ENCODE assay signal across 29 cellular contexts in the genomic region with DNA sequence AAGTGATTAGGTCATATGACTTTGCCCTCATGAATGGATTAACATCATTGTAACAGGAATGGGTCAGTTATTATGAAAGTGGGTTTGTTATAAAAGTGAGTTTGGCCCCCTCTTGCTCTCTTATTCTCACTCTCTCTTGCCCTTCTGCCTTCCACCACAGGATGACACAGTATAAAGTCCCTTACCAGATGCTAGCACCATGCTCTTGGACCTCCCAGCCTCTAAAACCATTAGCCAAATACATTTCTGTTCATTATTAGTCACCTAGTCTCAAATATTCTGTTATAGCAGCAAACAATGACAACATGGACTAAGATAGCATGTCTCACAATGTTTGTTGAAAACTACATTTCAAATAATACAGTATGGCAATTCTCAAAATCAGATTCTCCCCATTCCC. TPM values are rescaled to one million over a fixed set of nuclear protein-coding genes. Genes with fewer than 3 reads are reported as not detected.
A peak's percentile ranks its signal among the peaks of the same experiment; 100 is the strongest.
DNase-seq lines count a peak whose midpoint lies in the region; ATAC-seq, FAIRE-seq and TF ChIP-seq lines count a peak whose summit lies in the region.
"Had no signal": no experiment of that assay in that cellular context is flagged by ENCODE, and none has a peak within 500 bp of the region (broad histone marks: within the 10 kb centered on the region; RNA-seq: fewer than 3 reads in every experiment).

No MANE protein-coding gene starts in this region.

- DNase-seq in OCI-LY7 (ENCODE audit: low spot score) (no peak), coronary artery (ENCODE audit: low spot score) (no peak), GM19239 (ENCODE audit: insufficient read length, low spot score) (no peak)
- no peak for DNase-seq in naive thymus-derived CD8-positive, alpha-beta T cell
- no peak for DNase-seq in activated CD4-positive, alpha-beta T cell treated with anti-CD3 and anti-CD28 coated beads for 48 hours
- DNase-seq: activated CD4-positive, alpha-beta T cell treated with anti-CD3 and anti-CD28 coated beads, Interleukin-2, amount 50 U/mL, for 1 hour; activated CD8-positive, alpha-beta memory T cell treated with anti-CD3 and anti-CD28 coated beads, Interleukin-2, amount 10 ng/mL, durations not matched to agents 7 days and 5 days; activated naive CD4-positive, alpha-beta T cell treated with Interleukin-2 at 50 U/mL for 16 hours; activated T-cell treated with anti-CD3 and anti-CD28 coated beads, Interleukin-2, amount 50 U/mL, for 72 hours; GDM1; glutamatergic neuron; islet precursor cell; left ventricle myocardium inferior; mesendoderm; NCI-H1436; NCI-H2107; NCI-H748 treated with DMSO at 0.1 percent for 48 hours; SIG-M5; sigmoid colon had no signal

- H3K4me1 Mint-ChIP-seq in naive thymus-derived CD8-positive, alpha-beta T cell = peaks cover 0 to 2% (median 0%) of the 10 kb centered on the region in 4 donors

- ATAC-seq in GM19324 (IDR thresholded peaks at IDR 0.05; ENCODE audit: low FRiP score, unreplicated experiment) (peak; percentile 4), GM21786 (IDR thresholded peaks at IDR 0.05; ENCODE audit: unreplicated experiment) (peak; percentile 27), HG03159 (IDR thresholded peaks at IDR 0.05; ENCODE audit: unreplicated experiment) (peak; percentile 51)
- ATAC-seq in naive thymus-derived CD8-positive, alpha-beta T cell = no peak
- ATAC-seq: activated CD8-positive, alpha-beta memory T cell treated with anti-CD3 and anti-CD28 coated beads, Interleukin-2, amount 10 ng/mL, durations not matched to agents 7 days and 5 days; activated T-cell treated with anti-CD3 and anti-CD28 coated beads, Interleukin-2, amount 50 U/mL, for 72 hours had no signal

- no peaks in the 10 kb centered on the region for H4K20me1 ChIP-seq in OCI-LY7 (ENCODE audit: insufficient read depth, low read length)
- H4K20me1 ChIP-seq: BLaER1 had no signal

- no peaks in the 10 kb centered on the region for H3K79me2 ChIP-seq in OCI-LY7 (ENCODE audit: insufficient read depth, low read depth, low read length)

- H3K9me3 ChIP-seq in OCI-LY7 (ENCODE audit: low read length) = no peaks in the 10 kb centered on the region
- H3K9me3 ChIP-seq: BLaER1, left ventricle myocardium inferior, prostate gland, sigmoid colon, suprapubic skin had no signal

- no peak overlapping the region for H3K4me3 ChIP-seq in OCI-LY7 (ENCODE audit: low read depth, low read length, poor library complexity, severe bottlenecking)
- no peak overlapping the region for H3K4me3 ChIP-seq in coronary artery
- H3K4me3 ChIP-seq: BLaER1, left ventricle myocardium inferior, prostate gland, sigmoid colon, suprapubic skin had no signal

- intact Hi-C loops in OCI-LY7 (cut with micrococcal nuclease; ENCODE audit: unreplicated experiment) = no loop called here

- no peaks in the 10 kb centered on the region for H3K9me3 Mint-ChIP-seq in naive thymus-derived CD8-positive, alpha-beta T cell
- H3K9me3 Mint-ChIP-seq: activated T-cell treated with anti-CD3 and anti-CD28 coated beads, Interleukin-2, amount 50 U/mL, for 72 hours had no signal

- peaks cover 0 to 2% (median 0%) of the 10 kb centered on the region in 5 donors for H3K27me3 Mint-ChIP-seq in naive thymus-derived CD8-positive, alpha-beta T cell
- H3K27me3 Mint-ChIP-seq: brain had no signal

- CTCF ChIA-PET in OCI-LY7 (lab: Charles Lee; ENCODE audit: unreplicated experiment) = no interaction called here

- no peak overlapping the region for H3K4me3 Mint-ChIP-seq in naive thymus-derived CD8-positive, alpha-beta T cell
- H3K4me3 Mint-ChIP-seq: activated CD8-positive, alpha-beta memory T cell treated with anti-CD3 and anti-CD28 coated beads, Interleukin-2, amount 10 ng/mL, durations not matched to agents 7 days and 5 days; activated T-cell treated with anti-CD3 and anti-CD28 coated beads, Interleukin-2, amount 50 U/mL, for 72 hours; brain had no signal

- H3K4me1 ChIP-seq in OCI-LY7 (ENCODE audit: insufficient read depth, low read length, poor library complexity, severe bottlenecking) = peaks cover 7% of the 10 kb centered on the region
- H3K4me1 ChIP-seq: BLaER1, left ventricle myocardium inferior, prostate gland, sigmoid colon, suprapubic skin had no signal

- no TSS peak for BruUV-seq in OCI-LY7 (replicated peaks; lab: Mats Ljungman, UMichigan)

- no peaks in the 10 kb centered on the region for H3K9me2 ChIP-seq in OCI-LY7 (ENCODE audit: insufficient read depth, low read length)

- POLR2A ChIA-PET in OCI-LY7 (lab: Charles Lee) = interaction anchor here (0.6 kb wide), 1 partner anchor 10 kb away, joined by 3 read pairs; no protein-coding TSS in a partner anchor
- POLR2A ChIA-PET in naive thymus-derived CD8-positive, alpha-beta T cell (lab: Charles Lee) = no interaction called here

- FAIRE-seq in GM19239 (lab: Jason Lieb, UNC) = no peak
- FAIRE-seq: RCC 7860, urothelium cell line had no signal

- no peak overlapping the region for H3K4me2 ChIP-seq in OCI-LY7 (ENCODE audit: low read length)
- H3K4me2 ChIP-seq: BLaER1, KMS-11 had no signal

- H3K27ac ChIP-seq in OCI-LY7 (ENCODE audit: low read depth, low read length, poor library complexity, severe bottlenecking) = no peak overlapping the region
- no peak overlapping the region for H3K27ac ChIP-seq in coronary artery
- H3K27ac ChIP-seq: BLaER1, KMS-11, left ventricle myocardium inferior, prostate gland, sigmoid colon, suprapubic skin had no signal

- no peak for TF ChIP-seq CTCF in OCI-LY7 (conservative IDR thresholded peaks at IDR 0.05; ENCODE audit: low read length)
- TF ChIP-seq CTCF in coronary artery (IDR thresholded peaks at IDR 0.05) = no peak

- no peaks in the 10 kb centered on the region for H3K36me3 Mint-ChIP-seq in naive thymus-derived CD8-positive, alpha-beta T cell
- H3K36me3 Mint-ChIP-seq: activated CD8-positive, alpha-beta memory T cell treated with anti-CD3 and anti-CD28 coated beads, Interleukin-2, amount 10 ng/mL, durations not matched to agents 7 days and 5 days; brain had no signal

- H2AFZ ChIP-seq in OCI-LY7 (ENCODE audit: low read length) = 0 out of 2 replicates have a peak overlapping the region, but pooled peaks have one; percentile 0

- H3K36me3 ChIP-seq in OCI-LY7 (ENCODE audit: insufficient read depth, low read length) = no peaks in the 10 kb centered on the region
- H3K36me3 ChIP-seq: BLaER1, left ventricle myocardium inferior, prostate gland, sigmoid colon, suprapubic skin had no signal

- no peak overlapping the region for H3K27ac Mint-ChIP-seq in naive thymus-derived CD8-positive, alpha-beta T cell
- H3K27ac Mint-ChIP-seq: activated CD8-positive, alpha-beta memory T cell treated with anti-CD3 and anti-CD28 coated beads, Interleukin-2, amount 10 ng/mL, durations not matched to agents 7 days and 5 days; activated T-cell treated with anti-CD3 and anti-CD28 coated beads, Interleukin-2, amount 50 U/mL, for 72 hours; brain had no signal

RNA-seq across cellular contexts. Expression of a gene that starts 59.7 kb away (rescaled TPM):
- 14.4 and 20.4 TPM in 2 replicates for total RNA-seq in OCI-LY7 (2014; rRNA removed; shearing (Covaris generic))
- 26.4 and 27.6 TPM in 2 replicates for total RNA-seq in OCI-LY7 (2022)
- total RNA-seq in naive thymus-derived CD8-positive, alpha-beta T cell = 10 to 100 TPM; 12.9 to 18.9 TPM
- polyA plus RNA-seq in naive thymus-derived CD8-positive, alpha-beta T cell = 10 to 100 TPM; 18.6 to 19.1 (median 19.0) TPM

RNA-seq across cellular contexts. Expression of a gene that starts 59.8 kb away (rescaled TPM):
- total RNA-seq in OCI-LY7 (2014; rRNA removed; shearing (Covaris generic)) = 27.8 and 35.9 TPM in 2 replicates
- 35.7 and 40.4 TPM in 2 replicates for total RNA-seq in OCI-LY7 (2022)
- 10 to 100 TPM; 40.8 to 42.8 TPM for total RNA-seq in naive thymus-derived CD8-positive, alpha-beta T cell
- polyA plus RNA-seq in naive thymus-derived CD8-positive, alpha-beta T cell = 10 to 100 TPM; 14.0 to 19.5 (median 19.1) TPM

Comparison
In these comparisons a context has a peak if more than half of its experiments do, and no peak if none do; other contexts are left out.
1. ATAC-seq: peak in GM19324 (single experiment), GM21786 (single experiment) and HG03159 (single experiment); none in naive thymus-derived CD8-positive, alpha-beta T cell (0 of 2).